21 cellular contexts compared by ENCODE assay signal in the genomic region with DNA sequence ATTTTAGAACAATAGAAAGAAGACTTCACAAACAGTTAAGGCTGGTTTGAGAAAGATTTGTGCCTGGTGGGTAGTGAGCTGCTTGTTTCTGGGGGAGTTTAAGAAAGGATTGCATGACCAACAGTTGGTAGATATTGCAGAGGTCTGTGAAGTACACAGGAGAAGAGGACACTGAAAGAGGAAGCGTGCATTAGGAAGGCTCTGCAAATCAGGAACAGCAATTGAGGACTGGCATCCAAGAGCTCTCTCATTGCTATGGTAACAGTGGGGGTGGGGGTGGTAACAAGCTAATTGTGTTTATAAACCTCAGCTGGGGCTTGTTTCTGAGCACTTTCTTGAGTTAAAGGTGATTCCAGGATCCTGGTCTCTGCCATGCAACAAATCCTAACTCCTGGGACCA.
A peak's percentile ranks its signal among the peaks of the same experiment; 100 is the strongest.
DNase-seq lines count a peak whose midpoint lies in the region; ATAC-seq, FAIRE-seq and TF ChIP-seq lines count a peak whose summit lies in the region.
"Had no signal": no experiment of that assay in that cellular context is flagged by ENCODE, and none has a peak within 500 bp of the region (broad histone marks: within the 10 kb centered on the region; RNA-seq: fewer than 3 reads in every experiment).

No MANE protein-coding gene starts in this region.

- no peak overlapping the region for H3K9ac ChIP-seq in GM12878 (ENCODE audit: control insufficient read depth, insufficient read depth, low read length)

- H3K36me3 ChIP-seq in GM12878 (ENCODE audit: control insufficient read depth in 2 of 2, insufficient read depth in 2 of 2, low read length in 1 of 2) = no peaks in the 10 kb centered on the region
- H3K36me3 ChIP-seq: tibial nerve had no signal

- intact Hi-C loops in Right ventricle myocardium superior (cut with DNase I) (no loop called here), cardiac septum (cut with DNase I) (no loop called here), GM12878 (cut with micrococcal nuclease; ENCODE audit: unreplicated experiment) (loop anchor here (10.0 kb wide), 3 partner anchors 144 to 454 kb away; no protein-coding TSS in a partner anchor)

- ATAC-seq in Right ventricle myocardium superior (ENCODE audit: poor library complexity) = peak; percentile 81
- ATAC-seq in GM12878 = peak; percentile 28
- peak; percentile 67 to 71 for ATAC-seq in stimulated activated naive B cell treated with anti-CD40 and anti-IgM and Interleukin-4, amounts not matched to agents 10 μg/mL and 1 μg/mL and 100 μg/mL, for 72 hours (replicated peaks)
- no peak for ATAC-seq in HG02973 (IDR thresholded peaks at IDR 0.05; ENCODE audit: unreplicated experiment)
- ATAC-seq in activated T-cell treated with anti-CD3 and anti-CD28 coated beads, Interleukin-2, amount 50 U/mL, for 72 hours (replicated peaks in 1 of 2) = no peak
- ATAC-seq: body of pancreas had no signal

- H3K27ac ChIP-seq in HL-60 (replicated peaks) = no peak overlapping the region
- H3K27ac ChIP-seq in GM12878 (ENCODE audit: control insufficient read depth, insufficient read depth) = no peak overlapping the region
- H3K27ac ChIP-seq: body of pancreas, tibial nerve had no signal

- H3K4me1 Mint-ChIP-seq in stimulated activated naive B cell treated with anti-CD40 and anti-IgM and Interleukin-4, amounts not matched to agents 10 μg/mL and 1 μg/mL and 100 μg/mL, for 72 hours = peaks cover 14 to 38% of the 10 kb centered on the region in 2 donors
- peaks cover 18% of the 10 kb centered on the region for H3K4me1 Mint-ChIP-seq in activated T-cell treated with anti-CD3 and anti-CD28 coated beads, Interleukin-2, amount 50 U/mL, for 72 hours (ENCODE audit: low read depth)

- no peak for TF ChIP-seq RAD21 in GM12878 (IDR thresholded peaks at IDR 0.05; ENCODE audit: insufficient read depth, low read depth, low read length)

- peaks cover 3 to 4% of the 10 kb centered on the region in 2 donors for H3K36me3 Mint-ChIP-seq in stimulated activated naive B cell treated with anti-CD40 and anti-IgM and Interleukin-4, amounts not matched to agents 10 μg/mL and 1 μg/mL and 100 μg/mL, for 72 hours
- no peaks in the 10 kb centered on the region for H3K36me3 Mint-ChIP-seq in activated T-cell treated with anti-CD3 and anti-CD28 coated beads, Interleukin-2, amount 50 U/mL, for 72 hours (ENCODE audit: insufficient read depth in 2 of 2)
- H3K36me3 Mint-ChIP-seq: immature natural killer cell had no signal

- SMC1A ChIA-PET in GM12878 (lab: Charles Lee; ENCODE audit: uncharacterized antibody, unreplicated experiment) = interaction anchor here (0.7 to 4.1 kb wide), 8 partner anchors 9 to 220 kb away, joined by 3 to 19 read pairs (median 4); no protein-coding TSS in a partner anchor

- no peaks in the 10 kb centered on the region for H3K9me3 ChIP-seq in GM12878 (replicated peaks; ENCODE audit: control insufficient read depth, insufficient read depth, low read length)
- H3K9me3 ChIP-seq: body of pancreas, tibial nerve had no signal

- POLR2A ChIA-PET in GM12878 (lab: Charles Lee) = interaction anchor here (0.7 to 2.8 kb wide), 4 partner anchors 9 to 27 kb away, joined by 3 to 10 read pairs (median 3); no protein-coding TSS in a partner anchor

- peaks cover 4% of the 10 kb centered on the region for H3K79me2 ChIP-seq in GM12878 (ENCODE audit: control insufficient read depth, insufficient read depth, low read length)

- no peak overlapping the region for H2AFZ ChIP-seq in GM12878 (ENCODE audit: control insufficient read depth, low read depth, low read length)

- TF ChIP-seq EP300 in GM12878 (IDR thresholded peaks at IDR 0.05; ENCODE audit: borderline replicate concordance in 1 of 2, control insufficient read depth in 1 of 2, low read depth in 2 of 2, low read length in 2 of 2) = no peak

- TF ChIP-seq CTCF in HL-60 (IDR thresholded peaks at IDR 0.05; ENCODE audit: insufficient read depth, low read length) (no peak), GM12878 (IDR thresholded peaks at IDR 0.05 in 2 of 3, conservative IDR thresholded peaks at IDR 0.05 in 1 of 3; ENCODE audit: control insufficient read depth in 2 of 3, extremely low read depth in 1 of 3, insufficient read depth in 1 of 3, low read depth in 3 of 3, low read length in 3 of 3) (no peak)

- peak overlapping the region; percentile 35; the same call in 1 of the 2 replicates for H3K4me2 ChIP-seq in GM12878 (ENCODE audit: control insufficient read depth, insufficient read depth)

- H3K4me1 ChIP-seq in GM12878 (ENCODE audit: control insufficient read depth, insufficient read depth, low read length) = peaks cover 22% of the 10 kb centered on the region
- H3K4me1 ChIP-seq: body of pancreas, tibial nerve had no signal

- H3K27ac Mint-ChIP-seq in stimulated activated naive B cell treated with anti-CD40 and anti-IgM and Interleukin-4, amounts not matched to agents 10 μg/mL and 1 μg/mL and 100 μg/mL, for 72 hours = no peak overlapping the region
- H3K27ac Mint-ChIP-seq in activated T-cell treated with anti-CD3 and anti-CD28 coated beads, Interleukin-2, amount 50 U/mL, for 72 hours = no peak overlapping the region
- H3K27ac Mint-ChIP-seq: progenitor cell of endocrine pancreas had no signal

- WGBS in GM12878 (ENCODE audit: insufficient coverage, insufficient replicate concordance, low lambda C conversion rate, missing lambda C conversion rate) = 46% methylated on average over 1 of the region's 1 CpG

- H3K27me3 ChIP-seq in HL-60 (ENCODE audit: insufficient read depth, poor library complexity, severe bottlenecking) (no peaks in the 10 kb centered on the region), GM12878 (replicated peaks in 1 of 2; ENCODE audit: control insufficient read depth in 2 of 2, insufficient read depth in 2 of 2, low read length in 1 of 2) (no peaks in the 10 kb centered on the region)
- H3K27me3 ChIP-seq: body of pancreas, tibial nerve had no signal

- TF ChIP-seq POLR2A in GM12878 (IDR thresholded peaks at IDR 0.05; ENCODE audit: low read depth, low read length) = no peak

- RAD21 ChIA-PET in GM12878 (lab: Charles Lee; ENCODE audit: unreplicated experiment) = interaction anchor here (1.1 to 1.8 kb wide), 5 partner anchors 31 to 61 kb away, joined by 3 to 5 read pairs (median 4); no protein-coding TSS in a partner anchor

- in situ Hi-C loops in GM12878 (cut with MboI) = no loop called here

- no peak for FAIRE-seq in GM12878 (lab: Jason Lieb, UNC)
- FAIRE-seq: frontal cortex, GM19239, TTC549 had no signal

- DNase-seq in Right ventricle myocardium superior = no peak
- DNase-seq in cardiac septum (ENCODE audit: low spot score) = no peak
- DNase-seq in HL-60 (ENCODE audit: low read depth in 1 of 2, low spot score in 1 of 2) = peak; percentile 28 to 56
- no peak for DNase-seq in GM12878 (ENCODE audit: low read depth, low spot score)
- no peak for DNase-seq in stimulated activated naive B cell treated with anti-CD40 and anti-IgM and Interleukin-4, amounts not matched to agents 10 μg/mL and 1 μg/mL and 100 μg/mL, for 72 hours
- no peak for DNase-seq in activated T-cell treated with anti-CD3 and anti-CD28 coated beads, Interleukin-2, amount 50 U/mL, for 72 hours
- no peak for DNase-seq in activated CD4-positive, alpha-beta T cell treated with anti-CD3 and anti-CD28 coated beads, Interleukin-2, amount 50 U/mL, for 1 hour
- DNase-seq: activated naive CD4-positive, alpha-beta T cell treated with Interleukin-2 at 50 U/mL for 16 hours; effector memory CD4-positive, alpha-beta T cell; GOT3; immature natural killer cell; NCI-H1436; NCI-H524; SHP77 had no signal

- no peak overlapping the region for H3K4me3 ChIP-seq in HL-60 (replicated peaks; ENCODE audit: insufficient read depth, low read length)
- H3K4me3 ChIP-seq in GM12878 = no peak overlapping the region
- H3K4me3 ChIP-seq: body of pancreas, tibial nerve had no signal

- CTCF ChIA-PET in GM12878 (lab: Yijun Ruan, JAX) = interaction anchor here (1.0 to 3.1 kb wide), 2 partner anchors 62 to 117 kb away, joined by 3 to 31 read pairs; no protein-coding TSS in a partner anchor

- no peak overlapping the region for H3K4me3 Mint-ChIP-seq in stimulated activated naive B cell treated with anti-CD40 and anti-IgM and Interleukin-4, amounts not matched to agents 10 μg/mL and 1 μg/mL and 100 μg/mL, for 72 hours
- no peak overlapping the region for H3K4me3 Mint-ChIP-seq in activated T-cell treated with anti-CD3 and anti-CD28 coated beads, Interleukin-2, amount 50 U/mL, for 72 hours
- H3K4me3 Mint-ChIP-seq: immature natural killer cell had no signal

- H3K9me3 Mint-ChIP-seq in stimulated activated naive B cell treated with anti-CD40 and anti-IgM and Interleukin-4, amounts not matched to agents 10 μg/mL and 1 μg/mL and 100 μg/mL, for 72 hours = peaks cover 4% of the 10 kb centered on the region in 2 donors
- H3K9me3 Mint-ChIP-seq in activated T-cell treated with anti-CD3 and anti-CD28 coated beads, Interleukin-2, amount 50 U/mL, for 72 hours = no peaks in the 10 kb centered on the region
- H3K9me3 Mint-ChIP-seq: immature natural killer cell had no signal

- no peaks in the 10 kb centered on the region for H4K20me1 ChIP-seq in GM12878 (ENCODE audit: control insufficient read depth, insufficient read depth)

- peaks cover 9 to 10% of the 10 kb centered on the region in 2 donors for H3K27me3 Mint-ChIP-seq in stimulated activated naive B cell treated with anti-CD40 and anti-IgM and Interleukin-4, amounts not matched to agents 10 μg/mL and 1 μg/mL and 100 μg/mL, for 72 hours
- no peaks in the 10 kb centered on the region for H3K27me3 Mint-ChIP-seq in activated T-cell treated with anti-CD3 and anti-CD28 coated beads, Interleukin-2, amount 50 U/mL, for 72 hours (ENCODE audit: low read depth)
- H3K27me3 Mint-ChIP-seq: progenitor cell of endocrine pancreas had no signal

- BruUV-seq in GM12878 (replicated peaks; lab: Mats Ljungman, UMichigan) = no TSS peak

TF ChIP-seq in GM12878, 131 proteins besides CTCF, POLR2A, EP300 and RAD21:
- peak; percentile 46; the same call in 1 of the 2 replicates for TF ChIP-seq BMI1 (IDR thresholded peaks at IDR 0.05; ENCODE audit: borderline replicate concordance)
- TF ChIP-seq SPI1 (IDR thresholded peaks at IDR 0.05; ENCODE audit: borderline replicate concordance, insufficient read depth, low read depth, low read length) = peak; percentile 80; the same call in 1 of the 2 replicates
- no peak for TF ChIP-seq IKZF1 (conservative IDR thresholded peaks at IDR 0.05)
- peak; percentile 13 to 14; a peak in 1 of 4 replicates for TF ChIP-seq IKZF2 (IDR thresholded peaks at IDR 0.05)
- no peak for TF ChIP-seq SRF (IDR thresholded peaks at IDR 0.05; ENCODE audit: low read depth in 2 of 2, low read length in 2 of 2)

Comparison
In these comparisons a context has a peak if more than half of its experiments do, and no peak if none do; other contexts are left out.
1. ATAC-seq: peak in Right ventricle myocardium superior (single experiment), GM12878 (single experiment) and stimulated activated naive B cell treated with anti-CD40 and anti-IgM and Interleukin-4, amounts not matched to agents 10 μg/mL and 1 μg/mL and 100 μg/mL, for 72 hours (2 of 2); none in HG02973 (single experiment) and activated T-cell treated with anti-CD3 and anti-CD28 coated beads, Interleukin-2, amount 50 U/mL, for 72 hours (0 of 2).
2. DNase-seq: peak in HL-60 (2 of 2); none in Right ventricle myocardium superior (single experiment), cardiac septum (single experiment), GM12878 (single experiment), stimulated activated naive B cell treated with anti-CD40 and anti-IgM and Interleukin-4, amounts not matched to agents 10 μg/mL and 1 μg/mL and 100 μg/mL, for 72 hours (single experiment), activated T-cell treated with anti-CD3 and anti-CD28 coated beads, Interleukin-2, amount 50 U/mL, for 72 hours (0 of 2) and activated CD4-positive, alpha-beta T cell treated with anti-CD3 and anti-CD28 coated beads, Interleukin-2, amount 50 U/mL, for 1 hour (single experiment).